In genomic region chrX:97030947-97031346, GRCh38 we compare ENCODE assay signal across 28 cellular contexts.
"Had no signal": no experiment of that assay in that cellular context is flagged by ENCODE, and none has a peak within 500 bp of the region (broad histone marks: within the 10 kb centered on the region; RNA-seq: fewer than 3 reads in every experiment).

No MANE protein-coding gene starts in this region.

- H3K27me3 ChIP-seq: ascending aorta, cardiac muscle cell, MG63 had no signal

- H3K4me3 Mint-ChIP-seq: activated CD4-positive, alpha-beta T cell treated with anti-CD3 and anti-CD28 coated beads, Interleukin-2, amount 10 ng/mL, durations not matched to agents 7 days and 5 days; activated naive CD4-positive, alpha-beta T cell treated with anti-CD3 and anti-CD28 coated beads, Interleukin-2, amount 50 U/mL, for 24 hours; activated naive CD8-positive, alpha-beta T cell treated with anti-CD3 and anti-CD28 coated beads, Interleukin-2, amount 10 ng/mL, durations not matched to agents 7 days and 5 days; activated T-cell treated with anti-CD3 and anti-CD28 coated beads, Interleukin-2, amount 50 U/mL, for 72 hours; central memory CD8-positive, alpha-beta T cell; T-helper 1 cell treated with Interleukin-12 subunit alpha and Interleukin-12 subunit beta and Interleukin-4 antibody, amounts not matched to agents 30 μg/mL and 1 μg/mL, for 36 hours; T-helper 2 cell treated with Interferon-gamma antibody and Interleukin-4, amounts not matched to agents 5 μg/mL and 100 μg/mL, for 36 hours had no signal

- H3K4me1 Mint-ChIP-seq: activated CD4-positive, alpha-beta T cell treated with anti-CD3 and anti-CD28 coated beads, Interleukin-2, amount 10 ng/mL, durations not matched to agents 7 days and 5 days; activated naive CD4-positive, alpha-beta T cell treated with anti-CD3 and anti-CD28 coated beads, Interleukin-2, amount 50 U/mL, for 24 hours; activated naive CD8-positive, alpha-beta T cell treated with anti-CD3 and anti-CD28 coated beads, Interleukin-2, amount 10 ng/mL, durations not matched to agents 7 days and 5 days; central memory CD8-positive, alpha-beta T cell had no signal

- DNase-seq: activated CD4-positive, alpha-beta T cell treated with anti-CD3 and anti-CD28 coated beads, Interleukin-2, amount 10 ng/mL, durations not matched to agents 7 days and 5 days; activated CD8-positive, alpha-beta memory T cell treated with anti-CD3 and anti-CD28 coated beads, Interleukin-2, amount 50 U/mL, for 4 hours; activated gamma-delta T cell; activated naive CD4-positive, alpha-beta T cell treated with Interleukin-2 at 50 U/mL for 16 hours; activated naive CD8-positive, alpha-beta T cell treated with anti-CD3 and anti-CD28 coated beads, Interleukin-2, amount 10 ng/mL, durations not matched to agents 7 days and 5 days; activated T-cell treated with anti-CD3 and anti-CD28 coated beads, Interleukin-2, amount 50 U/mL, for 72 hours; amygdala; Kasumi-1; KG1; MG63; NCI-H1048; NCI-H1105 treated with DMSO at 0.1 percent for 48 hours; NCI-H1436; NCI-H1694; NCI-H2029; NCI-H345; NCI-H524 treated with DMSO at 0.1 percent for 48 hours; NCI-H748 treated with DMSO at 0.1 percent for 48 hours; NK-92 treated with Interleukin-12 subunit alpha and Interleukin-12 subunit beta, amount 100 ng/mL, for 24 hours; Right ventricle myocardium superior had no signal

- H3K36me3 ChIP-seq: ascending aorta, cardiac muscle cell, MG63 had no signal

- H3K9me3 Mint-ChIP-seq: activated CD4-positive, alpha-beta T cell treated with anti-CD3 and anti-CD28 coated beads, Interleukin-2, amount 10 ng/mL, durations not matched to agents 7 days and 5 days; activated naive CD4-positive, alpha-beta T cell treated with anti-CD3 and anti-CD28 coated beads, Interleukin-2, amount 50 U/mL, for 24 hours; activated naive CD8-positive, alpha-beta T cell treated with anti-CD3 and anti-CD28 coated beads, Interleukin-2, amount 10 ng/mL, durations not matched to agents 7 days and 5 days; activated T-cell treated with anti-CD3 and anti-CD28 coated beads, Interleukin-2, amount 50 U/mL, for 72 hours; activated T-helper 2 cell treated with anti-CD3 and anti-CD28 coated beads, Interferon-gamma antibody, Interleukin-2, Interleukin-4, amounts not matched to agents 10 μg/mL and 5 μg/mL and 100 μg/mL, durations not matched to agents 14 hours and 24 hours and 36 hours; central memory CD8-positive, alpha-beta T cell; T-helper 1 cell treated with Interleukin-12 subunit alpha and Interleukin-12 subunit beta and Interleukin-4 antibody, amounts not matched to agents 30 μg/mL and 1 μg/mL, for 36 hours; T-helper 2 cell treated with Interferon-gamma antibody and Interleukin-4, amounts not matched to agents 5 μg/mL and 100 μg/mL, for 36 hours had no signal

- H3K27me3 Mint-ChIP-seq: activated CD4-positive, alpha-beta T cell treated with anti-CD3 and anti-CD28 coated beads, Interleukin-2, amount 10 ng/mL, durations not matched to agents 7 days and 5 days; activated naive CD4-positive, alpha-beta T cell treated with anti-CD3 and anti-CD28 coated beads, Interleukin-2, amount 50 U/mL, for 24 hours; activated naive CD8-positive, alpha-beta T cell treated with anti-CD3 and anti-CD28 coated beads, Interleukin-2, amount 10 ng/mL, durations not matched to agents 7 days and 5 days; central memory CD8-positive, alpha-beta T cell had no signal

- H3K4me1 ChIP-seq: ascending aorta had no signal

- H3K4me3 ChIP-seq: ascending aorta, cardiac muscle cell, MG63, SK-N-MC had no signal

- H3K9me3 ChIP-seq: ascending aorta, MG63 had no signal

- H3K27ac Mint-ChIP-seq: activated CD4-positive, alpha-beta T cell treated with anti-CD3 and anti-CD28 coated beads, Interleukin-2, amount 10 ng/mL, durations not matched to agents 7 days and 5 days; activated naive CD4-positive, alpha-beta T cell treated with anti-CD3 and anti-CD28 coated beads, Interleukin-2, amount 50 U/mL, for 24 hours; activated naive CD8-positive, alpha-beta T cell treated with anti-CD3 and anti-CD28 coated beads, Interleukin-2, amount 10 ng/mL, durations not matched to agents 7 days and 5 days; activated T-cell treated with anti-CD3 and anti-CD28 coated beads, Interleukin-2, amount 50 U/mL, for 72 hours; activated T-helper 2 cell treated with anti-CD3 and anti-CD28 coated beads, Interferon-gamma antibody, Interleukin-2, Interleukin-4, amounts not matched to agents 10 μg/mL and 5 μg/mL and 100 μg/mL, durations not matched to agents 14 hours and 24 hours and 36 hours; T-helper 1 cell treated with Interleukin-12 subunit alpha and Interleukin-12 subunit beta and Interleukin-4 antibody, amounts not matched to agents 30 μg/mL and 1 μg/mL, for 36 hours; T-helper 2 cell treated with Interferon-gamma antibody and Interleukin-4, amounts not matched to agents 5 μg/mL and 100 μg/mL, for 36 hours had no signal

- H3K27ac ChIP-seq: ascending aorta, cardiac muscle cell, SK-N-MC had no signal
